Comparison of ENCODE assay signal across 8 cellular contexts in genomic region chr3:169769287-169770181, GRCh38. TPM values are rescaled to one million over a fixed set of nuclear protein-coding genes. Genes with fewer than 3 reads are reported as not detected.
DNase-seq lines count a peak whose midpoint lies in the region; ATAC-seq, FAIRE-seq and TF ChIP-seq lines count a peak whose summit lies in the region.

TSS of gene ACTRT3 (minus strand) at chr3:169769561. CDS start at chr3:169769520, 41 bp downstream.

- peaks cover 18% of the 10 kb centered on the region for H3K9me3 Mint-ChIP-seq in neural crest cell

- DNase-seq in AG08395 (ENCODE audit: low spot score) (peak; percentile 48), GM19238 (ENCODE audit: insufficient read length, low spot score) (peak; percentile 41), RPMI7951 (ENCODE audit: low read depth) (peak; percentile 62), frontal cortex (ENCODE audit: low spot score in 2 of 2) (peak; percentile 44 to 54), neural crest cell (ENCODE audit: low read depth, low spot score) (peak; percentile 71), superior temporal gyrus (ENCODE audit: extremely low spot score) (peak; percentile 79)
- DNase-seq in activated gamma-delta T cell treated with anti-CD3 and anti-CD28 coated beads, Interleukin-2, amount 50 U/mL, for 16 hours (ENCODE audit: low read depth), result peak; percentile 42

- peaks cover 28% of the 10 kb centered on the region for H3K27me3 Mint-ChIP-seq in neural crest cell (ENCODE audit: low read depth)

- peaks cover 19% of the 10 kb centered on the region for H3K36me3 Mint-ChIP-seq in neural crest cell (ENCODE audit: low read depth)

- H3K27ac Mint-ChIP-seq in neural crest cell (ENCODE audit: unreplicated experiment), result peak within 1 kb of the TSS; percentile 82

- no peak for FAIRE-seq in frontal cortex (lab: Jason Lieb, UNC)

- H3K4me1 Mint-ChIP-seq in neural crest cell, result peaks cover 41% of the 10 kb centered on the region

- TF ChIP-seq CTCF in neural crest cell (conservative IDR thresholded peaks at IDR 0.05), result no peak

- H3K4me3 Mint-ChIP-seq in neural crest cell, result peak within 1 kb of the TSS; percentile 98

- peak; percentile 20 for ATAC-seq in HG03469 (IDR thresholded peaks at IDR 0.05; ENCODE audit: unreplicated experiment)

RNA-seq across cellular contexts. Expression of gene ACTRT3, which starts in this region (rescaled TPM):
- total RNA-seq in RPMI7951 (2014; rRNA removed; shearing (Covaris generic)), result 1.3 and 1.6 TPM in 2 replicates
- 3.3 TPM for total RNA-seq in frontal cortex
- 1.5 TPM in 2 replicates for total RNA-seq in neural crest cell

Comparison
In these comparisons a context has a peak if more than half of its experiments do, and no peak if none do; other contexts are left out.
1. Peak in every context shown above with its lines: DNase-seq and ATAC-seq.